In genomic region chr16:70432304-70432799, GRCh38 we compare ENCODE assay signal across 11 cellular contexts. TPM values are rescaled to one million over a fixed set of nuclear protein-coding genes. Genes with fewer than 3 reads are reported as not detected.
A peak's percentile ranks its signal among the peaks of the same experiment; 100 is the strongest.
DNase-seq lines count a peak whose midpoint lies in the region; ATAC-seq, FAIRE-seq and TF ChIP-seq lines count a peak whose summit lies in the region.
"Had no signal": no experiment of that assay in that cellular context is flagged by ENCODE, and none has a peak within 500 bp of the region (broad histone marks: within the 10 kb centered on the region; RNA-seq: fewer than 3 reads in every experiment).

No MANE protein-coding gene starts in this region.

- H3K4me3 Mint-ChIP-seq in endothelial cell (ENCODE audit: unreplicated experiment) = no peak overlapping the region

- FAIRE-seq in GM12892 (lab: Jason Lieb, UNC) = no peak
- FAIRE-seq: G401.6 had no signal

- H3K36me3 Mint-ChIP-seq in endothelial cell (ENCODE audit: low read depth, unreplicated experiment) = peaks cover 17% of the 10 kb centered on the region

- peaks cover 69% of the 10 kb centered on the region for H3K4me1 Mint-ChIP-seq in endothelial cell (ENCODE audit: unreplicated experiment)

- H3K4me3 ChIP-seq in skin epidermis = no peak overlapping the region

- H3K27me3 Mint-ChIP-seq in endothelial cell (ENCODE audit: unreplicated experiment) = peaks cover 11% of the 10 kb centered on the region

- TF ChIP-seq POLR2A in GM12892 (IDR thresholded peaks at IDR 0.05; ENCODE audit: low read depth, low read length) = 0 out of 2 replicates have a peak, but pooled peaks have one; percentile 48

- H3K9me3 Mint-ChIP-seq in endothelial cell (ENCODE audit: unreplicated experiment) = no peaks in the 10 kb centered on the region

- DNase-seq in GM12892 (ENCODE audit: insufficient read length) (no peak), NOMO-1 treated with DMSO at 0.1 percent for 48 hours (lab: John Stamatoyannopoulos, UW; ENCODE audit: unreplicated experiment) (peak; percentile 52), endothelial cell (ENCODE audit: low spot score) (no peak), activated T-cell treated with anti-CD3 and anti-CD28 coated beads for 4 hours (no peak)
- DNase-seq: activated CD4-positive, alpha-beta T cell treated with anti-CD3 and anti-CD28 coated beads for 4 hours; NCI-H774 had no signal

- ATAC-seq in HG03045 (IDR thresholded peaks at IDR 0.05; ENCODE audit: unreplicated experiment) (no peak), GM21526 (IDR thresholded peaks at IDR 0.05; ENCODE audit: low FRiP score, unreplicated experiment) (no peak), HG02588 (IDR thresholded peaks at IDR 0.05; ENCODE audit: unreplicated experiment) (no peak)

- TF ChIP-seq CTCF in endothelial cell (IDR thresholded peaks at IDR 0.05; ENCODE audit: unreplicated experiment) = no peak

- H3K27ac ChIP-seq in skin epidermis = peak overlapping the region in 18 of 21 experiments; percentile 1 to 93 (median 69)

- peak overlapping the region; percentile 93 for H3K27ac Mint-ChIP-seq in endothelial cell (ENCODE audit: unreplicated experiment)

RNA-seq across cellular contexts. Expression of gene ST3GAL2, which starts 6.5 kb away (rescaled TPM):
- 37.6 TPM for polyA plus RNA-seq in GM12892 (2012; ENCODE audit: missing spikeins)
- total RNA-seq in endothelial cell (ENCODE audit: unreplicated experiment) = 87.0 TPM

RNA-seq across cellular contexts. Expression of gene FCSK, which starts 22.0 kb away (rescaled TPM):
- 10.1 TPM for polyA plus RNA-seq in GM12892 (2012; ENCODE audit: missing spikeins)
- total RNA-seq in endothelial cell (ENCODE audit: unreplicated experiment) = 14.7 TPM
